ENCODE assay signal across 24 cellular contexts in the genomic region with DNA sequence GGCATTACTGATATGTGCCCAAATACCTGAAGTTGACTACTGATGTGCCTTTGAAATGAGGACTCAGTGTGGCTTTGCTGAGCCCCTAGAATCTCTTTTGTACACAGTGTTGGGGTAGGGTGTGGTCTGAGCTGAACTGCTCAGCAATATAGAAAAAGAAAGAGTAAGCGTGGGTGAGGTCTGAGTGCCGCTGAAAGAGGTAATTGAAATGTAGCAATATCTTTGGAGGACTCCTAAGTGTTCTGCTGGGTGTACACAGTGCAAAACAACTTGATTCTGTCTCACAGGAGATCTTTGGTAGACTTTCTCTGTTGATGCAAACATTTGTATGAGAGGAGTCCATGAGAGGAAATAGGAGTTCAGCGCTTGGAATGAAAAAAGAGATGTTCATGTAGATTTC.
"Had no signal": no experiment of that assay in that cellular context is flagged by ENCODE, and none has a peak within 500 bp of the region (broad histone marks: within the 10 kb centered on the region; RNA-seq: fewer than 3 reads in every experiment).

No MANE protein-coding gene starts in this region.

- ATAC-seq: esophagus mucosa; gastrocnemius medialis; left colon; left ventricle myocardium superior; mucosa of descending colon; natural killer cell treated with Interleukin-12 subunit alpha and Interleukin-12 subunit beta and Interleukin-15 and Interleukin-18, amount 100 ng/mL, for 72 hours; sciatic nerve; stimulated activated memory B cell treated with anti-CD40 and anti-IgM and Interleukin-4, amounts not matched to agents 10 μg/mL and 1 μg/mL and 100 μg/mL, for 72 hours; stimulated activated naive CD8-positive, alpha-beta T cell treated with anti-CD3 and anti-CD28 coated beads, Interleukin-15, Interleukin-2, amounts not matched to agents 100 U/mL and 50 U/mL, for 24 hours had no signal

- H3K4me1 ChIP-seq: colonic mucosa, gastrocnemius medialis, prostate gland, right atrium auricular region, testis, tibial artery, uterus had no signal

- H3K4me3 ChIP-seq: colonic mucosa, gastrocnemius medialis, mucosa of descending colon, prostate gland, right atrium auricular region, testis, tibial artery, uterus had no signal

- DNase-seq: colonic mucosa; effector CD8-positive, alpha-beta T cell; foreskin fibroblast; gastrocnemius medialis; head of caudate nucleus; left colon; left ventricle myocardium superior; mesenchymal stem cell; mucosa of descending colon; naive B cell; nucleus accumbens; stimulated activated CD4-positive, alpha-beta T cell treated with anti-CD3 and anti-CD28 coated beads, Interleukin-4, amount 100 ng/mL, for 4 hours; stimulated activated naive CD8-positive, alpha-beta T cell treated with anti-CD3 and anti-CD28 coated beads, Interleukin-15, Interleukin-2, amounts not matched to agents 100 U/mL and 50 U/mL, for 24 hours; substantia nigra; testis; tibial artery; uterus had no signal

- H3K9me3 ChIP-seq: colonic mucosa, gastrocnemius medialis, mucosa of descending colon, prostate gland, right atrium auricular region, testis, tibial artery, uterus had no signal

- H3K27me3 ChIP-seq: colonic mucosa, gastrocnemius medialis, right atrium auricular region, testis, tibial artery, uterus had no signal

- H3K36me3 ChIP-seq: colonic mucosa, gastrocnemius medialis, prostate gland, right atrium auricular region, tibial artery, uterus had no signal

- H3K27ac ChIP-seq: colonic mucosa, epithelial cell of prostate, gastrocnemius medialis, prostate gland, right atrium auricular region, testis, tibial artery, uterus had no signal
